Comparison of ENCODE assay signal across 12 cellular contexts in genomic region chr2:157061799-157062198, GRCh38.
DNase-seq lines count a peak whose midpoint lies in the region; ATAC-seq and TF ChIP-seq lines count a peak whose summit lies in the region.
"Had no signal": no experiment of that assay in that cellular context is flagged by ENCODE, and none has a peak within 500 bp of the region (broad histone marks: within the 10 kb centered on the region; RNA-seq: fewer than 3 reads in every experiment).

No MANE protein-coding gene starts in this region.

- no peaks in the 10 kb centered on the region for H3K9me3 ChIP-seq in SJCRH30 (replicated peaks)
- H3K9me3 ChIP-seq: testis had no signal

- H3K4me1 Mint-ChIP-seq in mesothelial cell of epicardium, result no peaks in the 10 kb centered on the region

- H3K27me3 ChIP-seq in SJCRH30, result no peaks in the 10 kb centered on the region
- H3K27me3 ChIP-seq: testis had no signal

- no peak overlapping the region for H3K27ac Mint-ChIP-seq in mesothelial cell of epicardium
- H3K27ac Mint-ChIP-seq: progenitor cell of endocrine pancreas had no signal

- TF ChIP-seq CTCF in mesothelial cell of epicardium (IDR thresholded peaks at IDR 0.05; ENCODE audit: unreplicated experiment), result no peak

- H3K4me3 ChIP-seq in SJCRH30, result no peak overlapping the region
- H3K4me3 ChIP-seq: testis had no signal

- H3K4me3 Mint-ChIP-seq in mesothelial cell of epicardium, result no peak overlapping the region

- H3K9me3 Mint-ChIP-seq in mesothelial cell of epicardium, result no peaks in the 10 kb centered on the region

- no peak overlapping the region for H3K27ac ChIP-seq in SJCRH30
- H3K27ac ChIP-seq: RWPE1, testis had no signal

- peak; percentile 3 to 39 for DNase-seq in SJCRH30
- DNase-seq in germinal center (ENCODE audit: low spot score), result no peak
- no peak for DNase-seq in cerebellum (ENCODE audit: low spot score)
- DNase-seq in mesothelial cell of epicardium (ENCODE audit: low spot score in 2 of 2, unreplicated experiment in 2 of 2), result no peak
- DNase-seq: mammary epithelial cell, NCI-H2029, testis had no signal

- H3K27me3 Mint-ChIP-seq in mesothelial cell of epicardium (ENCODE audit: low read depth), result peaks cover 8% of the 10 kb centered on the region
- H3K27me3 Mint-ChIP-seq: progenitor cell of endocrine pancreas had no signal

- H3K36me3 Mint-ChIP-seq in mesothelial cell of epicardium, result no peaks in the 10 kb centered on the region

- ATAC-seq in GM18873 (IDR thresholded peaks at IDR 0.05; ENCODE audit: low FRiP score, unreplicated experiment), result peak; percentile 95
- ATAC-seq in GM21528 (IDR thresholded peaks at IDR 0.05; ENCODE audit: low FRiP score, unreplicated experiment), result peak; percentile 92
- ATAC-seq in HG03064 (IDR thresholded peaks at IDR 0.05; ENCODE audit: low read depth, unreplicated experiment), result peak; percentile 96

- H3K36me3 ChIP-seq in SJCRH30, result no peaks in the 10 kb centered on the region

- H3K4me1 ChIP-seq in SJCRH30, result peaks cover 11% of the 10 kb centered on the region
- H3K4me1 ChIP-seq: testis had no signal

Comparison
In these comparisons a context has a peak if more than half of its experiments do, and no peak if none do; other contexts are left out.
1. DNase-seq: peak in SJCRH30 (2 of 2); none in germinal center (single experiment), cerebellum (single experiment) and mesothelial cell of epicardium (0 of 2).
2. Peak in every context shown above with its lines, with median percentiles within 50 percentile points of each other: ATAC-seq.